ENCODE assay signal across 9 cellular contexts in the genomic region with DNA sequence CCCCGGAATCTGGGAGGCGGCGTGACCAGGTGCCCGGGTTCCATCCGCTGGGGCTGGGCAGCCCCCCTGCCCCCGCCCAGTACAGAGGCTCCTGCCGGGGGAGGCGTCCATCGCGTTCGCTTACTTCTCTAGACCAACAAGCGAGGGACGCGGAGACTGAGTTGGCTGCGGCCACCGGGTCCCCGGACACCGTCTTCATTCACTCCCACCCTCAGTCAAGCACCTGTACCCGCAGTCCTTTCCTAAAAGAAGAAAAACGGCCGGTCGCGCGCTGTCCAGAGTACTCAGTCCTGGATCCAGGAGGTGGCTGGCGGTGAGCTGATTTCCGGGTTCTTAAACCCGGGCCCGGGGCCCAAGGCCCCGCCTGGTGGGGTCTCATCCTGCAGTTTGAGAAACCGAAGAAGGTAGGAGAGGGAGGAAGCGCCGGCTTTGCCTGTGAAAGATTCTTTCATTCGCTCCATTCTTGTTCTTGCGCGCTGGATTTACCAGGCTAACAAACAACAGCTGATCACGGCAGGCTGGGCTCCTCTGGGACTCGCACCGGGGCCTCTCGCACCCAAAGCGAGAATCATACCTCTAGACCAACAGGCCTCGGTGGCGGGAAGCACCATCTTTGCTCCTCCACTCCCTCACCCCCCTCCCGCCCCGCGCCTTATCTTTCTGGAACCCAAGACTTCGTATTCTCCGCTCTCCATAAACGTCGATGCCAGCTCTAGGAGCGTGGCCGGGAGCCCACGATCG. TPM values are rescaled to one million over a fixed set of nuclear protein-coding genes. Genes with fewer than 3 reads are reported as not detected.
DNase-seq lines count a peak whose midpoint lies in the region; ATAC-seq and TF ChIP-seq lines count a peak whose summit lies in the region.
"Had no signal": no experiment of that assay in that cellular context is flagged by ENCODE, and none has a peak within 500 bp of the region (broad histone marks: within the 10 kb centered on the region; RNA-seq: fewer than 3 reads in every experiment).

No MANE protein-coding gene starts in this region.

- H3K27ac Mint-ChIP-seq in Calu3 (ENCODE audit: unreplicated experiment) (no peak overlapping the region), neural progenitor cell (no peak overlapping the region)

- H3K4me2 ChIP-seq in neural progenitor cell: peak overlapping the region; percentile 70
- H3K4me2 ChIP-seq in Karpas-422 (ENCODE audit: low read depth, low read length, poor library complexity, severe bottlenecking): no peak overlapping the region

- H3K9me3 Mint-ChIP-seq in Calu3 (ENCODE audit: low read depth, unreplicated experiment): no peaks in the 10 kb centered on the region
- H3K9me3 Mint-ChIP-seq in neural progenitor cell: no peaks in the 10 kb centered on the region

- TF ChIP-seq CTCF in Calu3 (IDR thresholded peaks at IDR 0.05; ENCODE audit: unreplicated experiment) (no peak), colonic mucosa (IDR thresholded peaks at IDR 0.05) (no peak), neural progenitor cell (IDR thresholded peaks at IDR 0.05) (no peak)

- H3K27me3 Mint-ChIP-seq in Calu3 (ENCODE audit: unreplicated experiment) (peaks cover 66% of the 10 kb centered on the region), neural progenitor cell (ENCODE audit: insufficient read depth, low read depth) (peaks cover 52% of the 10 kb centered on the region)

- peaks cover 72% of the 10 kb centered on the region for H3K27me3 ChIP-seq in colonic mucosa
- peaks cover 89% of the 10 kb centered on the region for H3K27me3 ChIP-seq in neural progenitor cell
- no peaks in the 10 kb centered on the region for H3K27me3 ChIP-seq in Karpas-422 (ENCODE audit: low read length)

- H3K4me3 Mint-ChIP-seq in Calu3 (ENCODE audit: low read depth, unreplicated experiment) (peak overlapping the region; percentile 54), neural progenitor cell (peak overlapping the region; percentile 66)

- H3K4me3 ChIP-seq in colonic mucosa (peak overlapping the region; percentile 7), neural progenitor cell (peak overlapping the region; percentile 41), Karpas-422 (ENCODE audit: low read length) (no peak overlapping the region)

- peaks cover 32% of the 10 kb centered on the region for H3K36me3 Mint-ChIP-seq in Calu3 (ENCODE audit: insufficient read depth, unreplicated experiment)
- no peaks in the 10 kb centered on the region for H3K36me3 Mint-ChIP-seq in neural progenitor cell

- DNase-seq in Calu3 (no peak), NCI-H69 (lab: John Stamatoyannopoulos, UW) (peak; percentile 59), colonic mucosa (no peak), neural progenitor cell (ENCODE audit: low spot score) (peak; percentile 57), NCI-H1694 (lab: John Stamatoyannopoulos, UW) (no peak), Karpas-422 (no peak), T1000 (lab: John Stamatoyannopoulos, UW) (no peak)

- H3K36me3 ChIP-seq in colonic mucosa (no peaks in the 10 kb centered on the region), neural progenitor cell (no peaks in the 10 kb centered on the region), Karpas-422 (ENCODE audit: insufficient read depth, low read length) (no peaks in the 10 kb centered on the region)

- H3K9ac ChIP-seq in colonic mucosa (ENCODE audit: low read depth in 2 of 2, low read length in 2 of 2) (no peak overlapping the region), neural progenitor cell (no peak overlapping the region), Karpas-422 (ENCODE audit: low read length) (no peak overlapping the region)

- H3K4me1 Mint-ChIP-seq in Calu3 (ENCODE audit: low read depth, unreplicated experiment) (peaks cover 30% of the 10 kb centered on the region), neural progenitor cell (peaks cover 22% of the 10 kb centered on the region)

- H3K4me1 ChIP-seq in colonic mucosa: no peaks in the 10 kb centered on the region
- H3K4me1 ChIP-seq in neural progenitor cell: peaks cover 25% of the 10 kb centered on the region
- peaks cover 23% of the 10 kb centered on the region for H3K4me1 ChIP-seq in Karpas-422 (ENCODE audit: low read length)

- H3K9me2 ChIP-seq in Karpas-422 (replicated peaks; ENCODE audit: insufficient read depth, low read length): no peaks in the 10 kb centered on the region

- CTCF ChIA-PET in Calu3 (lab: Charles Lee): interaction anchor here (0.7 to 1.8 kb wide), 3 partner anchors 12 to 41 kb away, joined by 5 to 12 read pairs (median 7); no protein-coding TSS in a partner anchor

- H3K27ac ChIP-seq in colonic mucosa (no peak overlapping the region), neural progenitor cell (no peak overlapping the region), Karpas-422 (ENCODE audit: low read length) (no peak overlapping the region)

- no peak for ATAC-seq in HG02623 (IDR thresholded peaks at IDR 0.05; ENCODE audit: unreplicated experiment)

- H4K20me1 ChIP-seq in neural progenitor cell (ENCODE audit: low read depth) (peaks cover 21% of the 10 kb centered on the region), Karpas-422 (ENCODE audit: insufficient read depth, low read depth, low read length) (no peaks in the 10 kb centered on the region)

- H2AFZ ChIP-seq in neural progenitor cell (replicated peaks) (no peak overlapping the region), Karpas-422 (ENCODE audit: low read length) (no peak overlapping the region)

- intact Hi-C loops in Calu3 (cut with micrococcal nuclease; ENCODE audit: unreplicated experiment) (no loop called here), colonic mucosa (cut with DNase I) (no loop called here)

- H3F3A ChIP-seq in neural progenitor cell (ENCODE audit: low read depth): peaks cover 44% of the 10 kb centered on the region

- H3K79me2 ChIP-seq in neural progenitor cell (ENCODE audit: low read depth): no peaks in the 10 kb centered on the region
- H3K79me2 ChIP-seq in Karpas-422 (ENCODE audit: low read length): no peaks in the 10 kb centered on the region

- no peaks in the 10 kb centered on the region for H3K9me3 ChIP-seq in colonic mucosa
- H3K9me3 ChIP-seq in neural progenitor cell (ENCODE audit: low read depth): no peaks in the 10 kb centered on the region
- no peaks in the 10 kb centered on the region for H3K9me3 ChIP-seq in Karpas-422 (ENCODE audit: low read length)

- no TSS peak for BruUV-seq in Calu3 (replicated peaks; lab: Mats Ljungman, UMichigan)

RNA-seq across cellular contexts. Expression of a gene that starts 17.4 kb away (rescaled TPM):
- 0.40 and 0.54 TPM in 2 replicates for total RNA-seq in Calu3 (2022)
- not detected for total RNA-seq in colonic mucosa
- total RNA-seq in neural progenitor cell (ENCODE audit: low replicate concordance): not detected in 2 replicates
- total RNA-seq in Karpas-422 (2014; rRNA removed; shearing (Covaris generic); ENCODE audit: low replicate concordance): not detected in 2 replicates
- total RNA-seq: lower leg skin had no signal

RNA-seq across cellular contexts. Expression of a gene that starts 35.8 kb away (rescaled TPM):
- 9.8 and 11.8 TPM in 2 replicates for total RNA-seq in Calu3 (2022)
- 10 to 100 TPM; 12.4 to 20.4 TPM for total RNA-seq in colonic mucosa
- 1.3 and 4.0 TPM in 2 replicates for total RNA-seq in neural progenitor cell (ENCODE audit: low replicate concordance)
- 2.0 and 8.0 TPM in 2 replicates for total RNA-seq in Karpas-422 (2014; rRNA removed; shearing (Covaris generic); ENCODE audit: low replicate concordance)

RNA-seq across cellular contexts. Expression of a gene that starts 58.2 kb away (rescaled TPM):
- total RNA-seq in Calu3 (2022): 17.2 and 17.7 TPM in 2 replicates
- 10 to 100 TPM in 1 of 2 donors, 1 to 10 TPM in 1; 9.9 to 10.5 TPM for total RNA-seq in colonic mucosa
- total RNA-seq in neural progenitor cell (ENCODE audit: low replicate concordance): 5.4 and 19.6 TPM in 2 replicates
- total RNA-seq in Karpas-422 (2014; rRNA removed; shearing (Covaris generic); ENCODE audit: low replicate concordance): not detected in 2 replicates

Comparison
In these comparisons a context has a peak if more than half of its experiments do, and no peak if none do; other contexts are left out.
1. DNase-seq: peak in NCI-H69 (single experiment) and neural progenitor cell (single experiment); none in Calu3 (single experiment), colonic mucosa (single experiment), NCI-H1694 (single experiment), Karpas-422 (single experiment) and T1000 (single experiment).